9 cellular contexts compared by ENCODE assay signal in genomic region chr15:40769310-40770146, GRCh38. TPM values are rescaled to one million over a fixed set of nuclear protein-coding genes. Genes with fewer than 3 reads are reported as not detected.
DNase-seq lines count a peak whose midpoint lies in the region; ATAC-seq and TF ChIP-seq lines count a peak whose summit lies in the region.
"Had no signal": no experiment of that assay in that cellular context is flagged by ENCODE, and none has a peak within 500 bp of the region (broad histone marks: within the 10 kb centered on the region; RNA-seq: fewer than 3 reads in every experiment).

Gene C15orf62, plus strand, starts transcription at chr15:40769980. Its CDS starts 516 bp downstream, at chr15:40770496.

- H3K79me2 ChIP-seq in osteoblast (ENCODE audit: insufficient read depth, low read length) = no peaks in the 10 kb centered on the region

- H3K27me3 ChIP-seq in osteoblast (ENCODE audit: insufficient read depth, low read length) = no peaks in the 10 kb centered on the region

- peak; percentile 42 for ATAC-seq in GM21723 (IDR thresholded peaks at IDR 0.05; ENCODE audit: unreplicated experiment)

- no peak for TF ChIP-seq CTCF in osteoblast (IDR thresholded peaks at IDR 0.05; ENCODE audit: extremely low read depth, low read depth, low read length)

- no peak within 1 kb of the TSS for H2AFZ ChIP-seq in osteoblast (ENCODE audit: low read length)

- H3K36me3 ChIP-seq in osteoblast (ENCODE audit: insufficient read depth, low read length) = peaks cover 36% of the 10 kb centered on the region

- no peaks in the 10 kb centered on the region for H3K9me3 ChIP-seq in osteoblast (ENCODE audit: low read depth, low read length)

- peaks cover 16% of the 10 kb centered on the region for H4K20me1 ChIP-seq in osteoblast (ENCODE audit: insufficient read depth, low read length)

- no peak within 1 kb of the TSS for H3K4me2 ChIP-seq in osteoblast (ENCODE audit: insufficient read depth, low read length)

- H3K27ac ChIP-seq in osteoblast (ENCODE audit: low read depth, low read length) = no peak within 1 kb of the TSS

- DNase-seq in EH (ENCODE audit: low read depth) = peak; percentile 57
- DNase-seq in NCI-H1105 treated with DMSO at 0.1 percent for 48 hours (lab: John Stamatoyannopoulos, UW) = peak; percentile 73
- DNase-seq in activated CD4-positive, alpha-beta T cell treated with anti-CD3 and anti-CD28 coated beads, Interleukin-2, amount 50 U/mL, for 4 hours = peak; percentile 62 to 72
- DNase-seq in effector CD8-positive, alpha-beta T cell (lab: John Stamatoyannopoulos, UW) = peak; percentile 41
- DNase-seq in osteoblast (ENCODE audit: insufficient read length, low spot score, missing footprints) = peak; percentile 84
- DNase-seq in epidermal melanocyte (ENCODE audit: insufficient read length, low spot score) = no peak
- DNase-seq in AML-193 (lab: John Stamatoyannopoulos, UW) = no peak

- peaks cover 27% of the 10 kb centered on the region for H3K4me1 ChIP-seq in osteoblast (ENCODE audit: insufficient read depth, low read length)

- H3K4me3 ChIP-seq in osteoblast (ENCODE audit: insufficient read depth, low read length) = no peak within 1 kb of the TSS

RNA-seq across cellular contexts. Expression of gene C15orf62, which starts in this region (rescaled TPM):
- total RNA-seq in osteoblast = under 0.01 and 0.29 TPM in 2 replicates
- total RNA-seq: LHCN-M2 had no signal

Comparison
In these comparisons a context has a peak if more than half of its experiments do, and no peak if none do; other contexts are left out.
1. Peak in DNase-seq in osteoblast; RNA of the gene not detected or under 1 TPM.
2. DNase-seq: peak in EH (single experiment), NCI-H1105 treated with DMSO at 0.1 percent for 48 hours (single experiment), activated CD4-positive, alpha-beta T cell treated with anti-CD3 and anti-CD28 coated beads, Interleukin-2, amount 50 U/mL, for 4 hours (2 of 2) and effector CD8-positive, alpha-beta T cell (single experiment); none in epidermal melanocyte (single experiment) and AML-193 (0 of 2).